ENCODE assay signal across 8 cellular contexts in the genomic region with DNA sequence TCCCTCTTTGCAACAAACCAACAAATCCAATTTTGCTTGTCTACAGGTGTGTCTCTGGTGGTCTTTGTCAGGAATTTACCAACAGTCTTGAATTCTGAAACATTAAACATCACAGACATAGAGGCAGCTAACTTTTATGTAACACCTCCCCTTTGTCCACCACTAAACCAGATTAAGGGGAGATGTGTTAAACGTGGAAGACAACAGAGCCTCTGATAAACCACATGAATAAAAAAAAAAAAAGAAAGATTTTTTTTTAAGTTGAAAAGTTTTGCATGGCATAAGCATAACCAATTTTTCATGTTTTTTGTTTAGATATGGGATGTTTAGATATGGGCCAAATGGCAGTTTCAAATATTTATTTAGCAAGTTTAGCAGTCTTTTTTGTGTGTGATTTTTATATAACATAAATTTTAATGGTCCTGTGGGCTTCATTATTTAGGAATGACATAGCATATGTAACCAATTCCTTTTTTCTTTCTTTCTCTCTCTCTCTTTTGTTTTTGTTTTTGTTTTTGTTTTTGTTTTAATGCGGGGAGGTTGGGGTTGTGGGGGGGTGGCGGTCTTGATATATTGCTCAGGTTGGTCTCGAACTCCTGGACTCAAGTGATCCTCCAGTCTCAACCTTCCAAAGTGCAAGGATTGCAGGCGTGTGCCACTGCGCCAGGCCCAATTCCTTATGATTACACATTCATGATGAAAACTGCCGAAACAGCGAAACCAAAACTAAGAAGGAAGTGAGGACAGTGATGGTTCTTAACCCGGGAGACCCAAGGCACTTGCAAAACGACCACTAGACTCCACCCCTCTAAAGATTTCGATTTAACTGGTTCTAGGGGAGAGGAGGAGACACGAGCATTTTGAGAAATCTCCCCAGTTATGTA.
DNase-seq lines count a peak whose midpoint lies in the region; ATAC-seq, FAIRE-seq and TF ChIP-seq lines count a peak whose summit lies in the region.

No MANE protein-coding gene starts in this region.

- H3K4me1 ChIP-seq in K562 (replicated peaks in 1 of 2; ENCODE audit: control insufficient read depth in 2 of 2, insufficient read depth in 2 of 2, low read length in 2 of 2): peaks cover 8 to 48% of the 10 kb centered on the region in 2 experiments

- peak; percentile 79 for TF ChIP-seq EP300 in K562 (IDR thresholded peaks at IDR 0.05; ENCODE audit: low read length)

- POLR2A ChIA-PET in AG04450 (lab: Yijun Ruan, JAX): interaction anchor here (0.5 to 1.2 kb wide), 3 partner anchors 16 to 233 kb away, joined by 3 to 4 read pairs (median 3); no protein-coding TSS in a partner anchor
- POLR2A ChIA-PET in K562 (lab: Yijun Ruan, JAX): interaction anchor here (0.5 to 3.8 kb wide), 22 partner anchors 7 to 200 kb away, joined by 3 to 64 read pairs (median 4); a partner anchor contains a TSS

- no peaks in the 10 kb centered on the region for H3K36me3 ChIP-seq in K562 (ENCODE audit: control insufficient read depth, insufficient read depth, low read length)

- H3K79me2 ChIP-seq in K562 (ENCODE audit: control insufficient read depth, insufficient read depth, low read length): no peaks in the 10 kb centered on the region

- H3K9me1 ChIP-seq in K562 (ENCODE audit: control insufficient read depth, insufficient read depth, low read length): no peaks in the 10 kb centered on the region

- TF ChIP-seq CTCF in AG04450 (IDR thresholded peaks at IDR 0.05; ENCODE audit: low read depth, low read length) (no peak), K562 (IDR thresholded peaks at IDR 0.05 in 2 of 3, conservative IDR thresholded peaks at IDR 0.05 in 1 of 3; ENCODE audit: insufficient read depth in 2 of 3, low read depth in 1 of 3, low read length in 3 of 3) (no peak), GM13976 (IDR thresholded peaks at IDR 0.05; ENCODE audit: borderline replicate concordance, control extremely low read depth, extremely low read depth, insufficient read depth, missing control alignments) (no peak)

- intact Hi-C loops in K562 (cut with micrococcal nuclease): loop anchor here (1.0 kb wide), 1 partner anchor 19 kb away; a partner anchor contains a TSS

- FAIRE-seq in K562 (lab: Jason Lieb, UNC): peak; percentile 86

- H4K20me1 ChIP-seq in K562 (replicated peaks; ENCODE audit: control insufficient read depth, insufficient read depth, low read length): no peaks in the 10 kb centered on the region

- BruUV-seq in K562 (replicated peaks; lab: Mats Ljungman, UMichigan): no TSS peak

- no peaks in the 10 kb centered on the region for H3K27me3 ChIP-seq in AG04450 (ENCODE audit: control insufficient read depth, insufficient read depth, low read length)
- no peaks in the 10 kb centered on the region for H3K27me3 ChIP-seq in K562 (ENCODE audit: control insufficient read depth in 2 of 2, insufficient read depth in 2 of 2, low read length in 2 of 2)

- H3K4me2 ChIP-seq in K562 (ENCODE audit: insufficient read depth, low read length): peak overlapping the region; percentile 91

- TF ChIP-seq RAD21 in K562 (CRISPR knock-in tag; conservative IDR thresholded peaks at IDR 0.05 in 1 of 2, IDR thresholded peaks at IDR 0.05 in 1 of 2): no peak; a peak in 1 of 4 replicates

- in situ Hi-C loops in K562 (cut with MboI): no loop called here
- in situ Hi-C loops in GM13976 (cut with MboI; ENCODE audit: low sequenced_read_pairs, unreplicated experiment): no loop called here

- 2% methylated on average over 12 of the region's 12 CpGs for WGBS in K562 (ENCODE audit: insufficient coverage, low coverage, missing lambda C conversion rate)

- peak overlapping the region; percentile 85 for H2AFZ ChIP-seq in K562 (ENCODE audit: low read depth, low read length)

- CTCF ChIA-PET in AG04450 (lab: Charles Lee) (no interaction called here), K562 (lab: Yijun Ruan, JAX; ENCODE audit: low intra/inter-chr PET ratio) (no interaction called here)

- H3K9me3 ChIP-seq in AG04450 (ENCODE audit: control insufficient read depth, insufficient read depth, low read length) (no peaks in the 10 kb centered on the region), K562 (replicated peaks; ENCODE audit: control insufficient read depth, insufficient read depth, low read depth, low read length) (no peaks in the 10 kb centered on the region)

- TF ChIP-seq POLR2A in K562 (conservative IDR thresholded peaks at IDR 0.05): no peak

- H3K4me3 ChIP-seq in AG04450 (ENCODE audit: low read depth, low read length): peak overlapping the region; percentile 57
- peak overlapping the region; percentile 41 for H3K4me3 ChIP-seq in K562

- no peak for DNase-seq in AG04450 (ENCODE audit: low read depth, low spot score)
- DNase-seq in NOMO-1 (lab: John Stamatoyannopoulos, UW; ENCODE audit: unreplicated experiment in 2 of 2): peak; percentile 94 to 98
- DNase-seq in K562 (ENCODE audit: extremely low read depth in 1 of 4, low spot score in 3 of 4): peak in 3 of 4 experiments; percentile 26 to 87 (median 41)
- DNase-seq in iris pigment epithelial cell (ENCODE audit: low read depth): peak; percentile 70
- peak in 4 of 6 experiments; percentile 12 to 69 (median 30) for DNase-seq in stimulated activated naive CD4-positive, alpha-beta T cell (lab: John Stamatoyannopoulos, UW)
- DNase-seq in GM13976 (ENCODE audit: low spot score): no peak

- ATAC-seq in GM19438 (IDR thresholded peaks at IDR 0.05; ENCODE audit: low read depth, unreplicated experiment) (peak; percentile 50), K562 (peak; percentile 65), HG02973 (IDR thresholded peaks at IDR 0.05; ENCODE audit: unreplicated experiment) (no peak)

- H3K27ac ChIP-seq in AG04450 (ENCODE audit: low read depth, low read length): peak overlapping the region; percentile 79
- H3K27ac ChIP-seq in K562 (ENCODE audit: extremely low read depth, low read depth, low read length): peak overlapping the region; percentile 87

- H3K9ac ChIP-seq in K562 (ENCODE audit: insufficient read depth in 1 of 2, low read depth in 2 of 2, low read length in 2 of 2): peak overlapping the region; percentile 77 to 84; a peak in 3 of 4 replicates

TF ChIP-seq in K562, 482 proteins besides CTCF, POLR2A, EP300 and RAD21 (continues in another document):
- TF ChIP-seq U2AF2 (optimal IDR thresholded peaks at IDR 0.05; ENCODE audit: low read depth, low read length) (no peak), KAT8 (IDR thresholded peaks at IDR 0.05; ENCODE audit: low read depth) (no peak), ZNF717 (CRISPR knock-in tag; IDR thresholded peaks at IDR 0.05) (no peak), BRF1 (IDR thresholded peaks at IDR 0.05; ENCODE audit: borderline replicate concordance, extremely low read depth, insufficient read length) (no peak), ARID2 (IDR thresholded peaks at IDR 0.05) (peak; percentile 3; the same call in 1 of the 2 replicates), NBN (IDR thresholded peaks at IDR 0.05; ENCODE audit: low read depth) (peak; percentile 61), CREB1 (IDR thresholded peaks at IDR 0.05) (no peak), CREB1 (CRISPR knock-in tag; IDR thresholded peaks at IDR 0.05) (no peak)
- TF ChIP-seq, protein P1, sequence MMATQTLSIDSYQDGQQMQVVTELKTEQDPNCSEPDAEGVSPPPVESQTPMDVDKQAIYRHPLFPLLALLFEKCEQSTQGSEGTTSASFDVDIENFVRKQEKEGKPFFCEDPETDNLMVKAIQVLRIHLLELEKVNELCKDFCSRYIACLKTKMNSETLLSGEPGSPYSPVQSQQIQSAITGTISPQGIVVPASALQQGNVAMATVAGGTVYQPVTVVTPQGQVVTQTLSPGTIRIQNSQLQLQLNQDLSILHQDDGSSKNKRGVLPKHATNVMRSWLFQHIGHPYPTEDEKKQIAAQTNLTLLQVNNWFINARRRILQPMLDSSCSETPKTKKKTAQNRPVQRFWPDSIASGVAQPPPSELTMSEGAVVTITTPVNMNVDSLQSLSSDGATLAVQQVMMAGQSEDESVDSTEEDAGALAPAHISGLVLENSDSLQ (IDR thresholded peaks at IDR 0.05): 0 out of 2 replicates have a peak, but pooled peaks have one; percentile 21
- TF ChIP-seq, protein P2, sequence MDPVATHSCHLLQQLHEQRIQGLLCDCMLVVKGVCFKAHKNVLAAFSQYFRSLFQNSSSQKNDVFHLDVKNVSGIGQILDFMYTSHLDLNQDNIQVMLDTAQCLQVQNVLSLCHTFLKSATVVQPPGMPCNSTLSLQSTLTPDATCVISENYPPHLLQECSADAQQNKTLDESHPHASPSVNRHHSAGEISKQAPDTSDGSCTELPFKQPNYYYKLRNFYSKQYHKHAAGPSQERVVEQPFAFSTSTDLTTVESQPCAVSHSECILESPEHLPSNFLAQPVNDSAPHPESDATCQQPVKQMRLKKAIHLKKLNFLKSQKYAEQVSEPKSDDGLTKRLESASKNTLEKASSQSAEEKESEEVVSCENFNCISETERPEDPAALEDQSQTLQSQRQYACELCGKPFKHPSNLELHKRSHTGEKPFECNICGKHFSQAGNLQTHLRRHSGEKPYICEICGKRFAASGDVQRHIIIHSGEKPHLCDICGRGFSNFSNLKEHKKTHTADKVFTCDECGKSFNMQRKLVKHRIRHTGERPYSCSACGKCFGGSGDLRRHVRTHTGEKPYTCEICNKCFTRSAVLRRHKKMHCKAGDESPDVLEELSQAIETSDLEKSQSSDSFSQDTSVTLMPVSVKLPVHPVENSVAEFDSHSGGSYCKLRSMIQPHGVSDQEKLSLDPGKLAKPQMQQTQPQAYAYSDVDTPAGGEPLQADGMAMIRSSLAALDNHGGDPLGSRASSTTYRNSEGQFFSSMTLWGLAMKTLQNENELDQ (CRISPR knock-in tag; IDR thresholded peaks at IDR 0.05; ENCODE audit: borderline replicate concordance): no peak

Comparison
In these comparisons a context has a peak if more than half of its experiments do, and no peak if none do; other contexts are left out.
1. DNase-seq: peak in NOMO-1 (2 of 2), K562 (3 of 4), iris pigment epithelial cell (single experiment) and stimulated activated naive CD4-positive, alpha-beta T cell (4 of 6); none in AG04450 (single experiment) and GM13976 (single experiment).